23 cellular contexts compared by ENCODE assay signal in the genomic region with DNA sequence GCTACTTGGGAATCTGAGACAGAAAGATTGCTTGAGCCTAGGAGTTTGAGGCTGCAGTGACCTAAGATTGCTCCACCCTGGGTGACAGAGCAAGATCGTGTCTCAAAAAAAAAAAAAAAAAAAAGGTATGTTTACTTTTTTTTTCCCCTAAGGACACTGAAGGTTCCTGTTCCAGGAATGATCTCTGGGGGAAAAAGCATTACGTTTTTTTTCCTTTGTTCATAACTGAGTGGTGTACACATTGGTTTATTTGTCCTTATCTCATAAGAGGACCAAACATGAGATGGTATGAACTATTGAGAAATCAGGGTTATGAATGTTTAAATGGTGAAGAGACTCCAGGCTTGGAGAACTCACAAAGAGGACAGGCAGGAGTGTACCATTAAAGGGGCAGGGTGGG.
"Had no signal": no experiment of that assay in that cellular context is flagged by ENCODE, and none has a peak within 500 bp of the region (broad histone marks: within the 10 kb centered on the region; RNA-seq: fewer than 3 reads in every experiment).

No MANE protein-coding gene starts in this region.

- H3K27me3 ChIP-seq: neural progenitor cell, ovary, sigmoid colon, thyroid gland, tibial nerve, upper lobe of right lung, uterus had no signal

- H3K4me3 ChIP-seq: neural progenitor cell, ovary, psoas muscle, right lobe of liver, sigmoid colon, stomach, thoracic aorta, thyroid gland, tibial nerve, upper lobe of right lung, uterus had no signal

- H3K4me1 ChIP-seq: neural progenitor cell, parathyroid adenoma, psoas muscle, right lobe of liver, sigmoid colon, stomach, thyroid gland, tibial nerve, upper lobe of right lung, uterus had no signal

- H3K9me3 ChIP-seq: ovary, right lobe of liver, sigmoid colon, stomach, thoracic aorta, thyroid gland, tibial nerve, upper lobe of right lung, uterus had no signal

- DNase-seq: natural killer cell; occipital lobe; ovary; posterior cingulate gyrus; psoas muscle; right cardiac atrium; right lobe of liver; sigmoid colon; small intestine; stimulated activated CD4-positive, alpha-beta T cell treated with anti-CD3 and anti-CD28 coated beads, Interleukin-15, amount 100 ng/mL, for 24 hours; stimulated activated CD4-positive, alpha-beta T cell treated with anti-CD3 and anti-CD28 coated beads, Interleukin-2, amount 100 ng/mL, for 24 hours; stimulated activated CD4-positive, alpha-beta T cell treated with anti-CD3 and anti-CD28 coated beads, Interleukin-2, amount 100 ng/mL, for 48 hours; stimulated activated CD4-positive, alpha-beta T cell treated with anti-CD3 and anti-CD28 coated beads, Interleukin-4, amount 100 ng/mL, for 24 hours; stimulated activated naive B cell treated with anti-CD40 and anti-IgM and Interleukin-4, amounts not matched to agents 10 μg/mL and 1 μg/mL and 100 μg/mL, for 72 hours; stimulated activated naive CD4-positive, alpha-beta T cell treated with Interleukin-2 at 50 U/mL for 16 hours; stomach; thyroid gland; upper lobe of right lung; uterus had no signal

- H3K9ac ChIP-seq: neural progenitor cell, parathyroid adenoma had no signal

- H3K27ac ChIP-seq: neural progenitor cell, ovary, parathyroid adenoma, psoas muscle, right lobe of liver, sigmoid colon, stomach, thoracic aorta, thyroid gland, tibial nerve, upper lobe of right lung, uterus had no signal

- H3K4me2 ChIP-seq: neural progenitor cell had no signal

- H3K36me3 ChIP-seq: neural progenitor cell, ovary, right lobe of liver, sigmoid colon, stomach, thoracic aorta, thyroid gland, tibial nerve, upper lobe of right lung, uterus had no signal

- H3K79me2 ChIP-seq: parathyroid adenoma had no signal

- FAIRE-seq: small intestine had no signal

- H2AFZ ChIP-seq: neural progenitor cell, parathyroid adenoma had no signal
